ENCODE assay signal across 26 cellular contexts in the genomic region with DNA sequence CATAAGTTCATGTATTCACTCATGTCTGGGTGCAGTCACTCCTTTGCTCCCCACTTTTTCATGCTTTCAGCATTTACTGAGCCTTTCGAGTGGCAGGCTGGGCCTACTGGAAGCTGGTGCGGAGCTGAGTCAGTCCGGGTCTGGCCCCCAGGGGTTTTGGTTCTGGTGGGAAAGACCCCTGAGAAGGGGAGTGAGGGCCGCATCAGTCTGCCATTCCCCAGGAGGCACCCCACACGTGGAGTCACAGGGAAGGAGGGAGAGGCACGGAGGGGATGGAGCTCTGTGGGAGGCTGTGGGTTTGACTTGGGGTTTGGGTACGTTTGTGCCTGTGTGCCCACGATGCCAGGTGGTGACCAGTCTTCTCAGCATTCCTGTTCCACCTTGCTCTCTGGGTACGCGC.
"Had no signal": no experiment of that assay in that cellular context is flagged by ENCODE, and none has a peak within 500 bp of the region (broad histone marks: within the 10 kb centered on the region; RNA-seq: fewer than 3 reads in every experiment).

No MANE protein-coding gene starts in this region.

- ATAC-seq: activated naive CD4-positive, alpha-beta T cell treated with anti-CD3 and anti-CD28 coated beads, Interleukin-2, amount 50 U/mL, for 72 hours; activated T-cell treated with anti-CD3 and anti-CD28 coated beads, Interleukin-2, amount 50 U/mL, for 4 hours; activated T-helper 17 cell treated with anti-CD3 and anti-CD28 coated beads, Interleukin-2, amount 50 U/mL, for 72 hours; gastroesophageal sphincter; natural killer cell treated with Interleukin-12 subunit alpha and Interleukin-12 subunit beta and Interleukin-15 and Interleukin-18, amount 100 ng/mL, for 72 hours; pancreas; stimulated activated memory B cell treated with anti-CD40 and anti-IgM and Interleukin-4, amounts not matched to agents 10 μg/mL and 1 μg/mL and 100 μg/mL, for 72 hours; stimulated activated naive CD8-positive, alpha-beta T cell treated with anti-CD3 and anti-CD28 coated beads, Interleukin-15, amount 100 ng/mL, for 72 hours had no signal

- H3K4me1 Mint-ChIP-seq: activated CD4-positive, alpha-beta memory T cell treated with anti-CD3 and anti-CD28 coated beads, Interleukin-2, amount 10 ng/mL, durations not matched to agents 7 days and 5 days; activated CD4-positive, alpha-beta T cell treated with anti-CD3 and anti-CD28 coated beads, Interleukin-2, amount 10 ng/mL, durations not matched to agents 7 days and 5 days; activated T-helper 17 cell treated with anti-CD3 and anti-CD28 coated beads, Interleukin-2, amount 50 U/mL, for 72 hours; central memory CD8-positive, alpha-beta T cell; immature natural killer cell; stimulated activated naive CD8-positive, alpha-beta T cell treated with anti-CD3 and anti-CD28 coated beads, Interleukin-15, amount 100 ng/mL, for 72 hours had no signal

- H3K79me2 ChIP-seq: hepatocyte had no signal

- H3K36me3 Mint-ChIP-seq: activated naive CD4-positive, alpha-beta T cell treated with anti-CD3 and anti-CD28 coated beads, Interleukin-2, amount 50 U/mL, for 72 hours; immature natural killer cell; natural killer cell treated with Interleukin-12 subunit alpha and Interleukin-12 subunit beta and Interleukin-15 and Interleukin-18, amount 100 ng/mL, for 72 hours; stimulated activated memory B cell treated with anti-CD40 and anti-IgM and Interleukin-4, amounts not matched to agents 10 μg/mL and 1 μg/mL and 100 μg/mL, for 72 hours had no signal

- H3K27me3 Mint-ChIP-seq: activated CD4-positive, alpha-beta memory T cell treated with anti-CD3 and anti-CD28 coated beads, Interleukin-2, amount 10 ng/mL, durations not matched to agents 7 days and 5 days; activated CD4-positive, alpha-beta T cell treated with anti-CD3 and anti-CD28 coated beads, Interleukin-2, amount 10 ng/mL, durations not matched to agents 7 days and 5 days; activated T-helper 17 cell treated with anti-CD3 and anti-CD28 coated beads, Interleukin-2, amount 50 U/mL, for 72 hours; natural killer cell treated with Interleukin-12 subunit alpha and Interleukin-12 subunit beta and Interleukin-15 and Interleukin-18, amount 100 ng/mL, for 72 hours; stimulated activated naive CD8-positive, alpha-beta T cell treated with anti-CD3 and anti-CD28 coated beads, Interleukin-15, amount 100 ng/mL, for 72 hours had no signal

- H3K27me3 ChIP-seq: breast epithelium, hepatocyte, pancreas had no signal

- H3K4me3 Mint-ChIP-seq: activated CD4-positive, alpha-beta memory T cell treated with anti-CD3 and anti-CD28 coated beads, Interleukin-2, amount 10 ng/mL, durations not matched to agents 7 days and 5 days; activated CD4-positive, alpha-beta T cell treated with anti-CD3 and anti-CD28 coated beads, Interleukin-2, amount 10 ng/mL, durations not matched to agents 7 days and 5 days; activated T-cell treated with anti-CD3 and anti-CD28 coated beads, Interleukin-2, amount 50 U/mL, for 4 hours; activated T-helper 17 cell treated with anti-CD3 and anti-CD28 coated beads, Interleukin-2, amount 50 U/mL, for 72 hours; central memory CD8-positive, alpha-beta T cell; immature natural killer cell; natural killer cell treated with Interleukin-12 subunit alpha and Interleukin-12 subunit beta and Interleukin-15 and Interleukin-18, amount 100 ng/mL, for 72 hours; stimulated activated memory B cell treated with anti-CD40 and anti-IgM and Interleukin-4, amounts not matched to agents 10 μg/mL and 1 μg/mL and 100 μg/mL, for 72 hours; stimulated activated naive CD8-positive, alpha-beta T cell treated with anti-CD3 and anti-CD28 coated beads, Interleukin-15, amount 100 ng/mL, for 72 hours had no signal

- H3K27ac ChIP-seq: breast epithelium, gastroesophageal sphincter, hepatocyte, lower lobe of right lung, pancreas, prostate gland had no signal

- H3K4me2 ChIP-seq: hepatocyte had no signal

- H3K9me3 ChIP-seq: breast epithelium, gastroesophageal sphincter, lower lobe of right lung, mucosa of descending colon, pancreas, prostate gland had no signal

- H3K4me3 ChIP-seq: breast epithelium, gastroesophageal sphincter, hepatocyte, lower lobe of right lung, mucosa of descending colon, pancreas, prostate gland had no signal

- H2AFZ ChIP-seq: hepatocyte had no signal

- H3K4me1 ChIP-seq: breast epithelium, gastroesophageal sphincter, lower lobe of right lung, pancreas, prostate gland had no signal

- DNase-seq: activated CD4-positive, alpha-beta memory T cell treated with anti-CD3 and anti-CD28 coated beads, Interleukin-2, amount 10 ng/mL, durations not matched to agents 7 days and 5 days; activated CD4-positive, alpha-beta T cell treated with anti-CD3 and anti-CD28 coated beads for 1 hour; activated CD4-positive, alpha-beta T cell treated with anti-CD3 and anti-CD28 coated beads, Interleukin-2, amount 10 ng/mL, durations not matched to agents 7 days and 5 days; activated T-cell treated with anti-CD3 and anti-CD28 coated beads, Interleukin-2, amount 50 U/mL, for 4 hours; effector memory CD4-positive, alpha-beta T cell; immature natural killer cell; kidney; lower lobe of right lung; mesenchymal stem cell; retina; stimulated activated CD4-positive, alpha-beta T cell treated with anti-CD3 and anti-CD28 coated beads, Interleukin-1b, Interleukin-23, amount 100 ng/mL, for 48 hours; stimulated activated CD4-positive, alpha-beta T cell treated with anti-CD3 and anti-CD28 coated beads, Interleukin-4, amount 100 ng/mL, for 4 hours; stimulated activated CD8-positive, alpha-beta memory T cell treated with anti-CD3 and anti-CD28 coated beads, Interleukin-4, amount 100 ng/mL, for 48 hours; stimulated activated naive CD8-positive, alpha-beta T cell treated with anti-CD3 and anti-CD28 coated beads, Interleukin-15, amount 100 ng/mL, for 72 hours; T-helper 2 cell had no signal

- H3K9me3 Mint-ChIP-seq: activated CD4-positive, alpha-beta memory T cell treated with anti-CD3 and anti-CD28 coated beads, Interleukin-2, amount 10 ng/mL, durations not matched to agents 7 days and 5 days; activated CD4-positive, alpha-beta T cell treated with anti-CD3 and anti-CD28 coated beads, Interleukin-2, amount 10 ng/mL, durations not matched to agents 7 days and 5 days; activated naive CD4-positive, alpha-beta T cell treated with anti-CD3 and anti-CD28 coated beads, Interleukin-2, amount 50 U/mL, for 72 hours; activated T-cell treated with anti-CD3 and anti-CD28 coated beads, Interleukin-2, amount 50 U/mL, for 4 hours; activated T-helper 17 cell treated with anti-CD3 and anti-CD28 coated beads, Interleukin-2, amount 50 U/mL, for 72 hours; central memory CD8-positive, alpha-beta T cell; immature natural killer cell; natural killer cell treated with Interleukin-12 subunit alpha and Interleukin-12 subunit beta and Interleukin-15 and Interleukin-18, amount 100 ng/mL, for 72 hours; stimulated activated memory B cell treated with anti-CD40 and anti-IgM and Interleukin-4, amounts not matched to agents 10 μg/mL and 1 μg/mL and 100 μg/mL, for 72 hours; stimulated activated naive CD8-positive, alpha-beta T cell treated with anti-CD3 and anti-CD28 coated beads, Interleukin-15, amount 100 ng/mL, for 72 hours had no signal

- H3K36me3 ChIP-seq: breast epithelium, pancreas, prostate gland had no signal

- H3K27ac Mint-ChIP-seq: activated CD4-positive, alpha-beta memory T cell treated with anti-CD3 and anti-CD28 coated beads, Interleukin-2, amount 10 ng/mL, durations not matched to agents 7 days and 5 days; activated CD4-positive, alpha-beta T cell treated with anti-CD3 and anti-CD28 coated beads, Interleukin-2, amount 10 ng/mL, durations not matched to agents 7 days and 5 days; activated naive CD4-positive, alpha-beta T cell treated with anti-CD3 and anti-CD28 coated beads, Interleukin-2, amount 50 U/mL, for 72 hours; activated T-helper 17 cell treated with anti-CD3 and anti-CD28 coated beads, Interleukin-2, amount 50 U/mL, for 72 hours; immature natural killer cell; natural killer cell treated with Interleukin-12 subunit alpha and Interleukin-12 subunit beta and Interleukin-15 and Interleukin-18, amount 100 ng/mL, for 72 hours; stimulated activated memory B cell treated with anti-CD40 and anti-IgM and Interleukin-4, amounts not matched to agents 10 μg/mL and 1 μg/mL and 100 μg/mL, for 72 hours; stimulated activated naive CD8-positive, alpha-beta T cell treated with anti-CD3 and anti-CD28 coated beads, Interleukin-15, amount 100 ng/mL, for 72 hours had no signal
